ENCODE assay signal across 8 cellular contexts in the genomic region with DNA sequence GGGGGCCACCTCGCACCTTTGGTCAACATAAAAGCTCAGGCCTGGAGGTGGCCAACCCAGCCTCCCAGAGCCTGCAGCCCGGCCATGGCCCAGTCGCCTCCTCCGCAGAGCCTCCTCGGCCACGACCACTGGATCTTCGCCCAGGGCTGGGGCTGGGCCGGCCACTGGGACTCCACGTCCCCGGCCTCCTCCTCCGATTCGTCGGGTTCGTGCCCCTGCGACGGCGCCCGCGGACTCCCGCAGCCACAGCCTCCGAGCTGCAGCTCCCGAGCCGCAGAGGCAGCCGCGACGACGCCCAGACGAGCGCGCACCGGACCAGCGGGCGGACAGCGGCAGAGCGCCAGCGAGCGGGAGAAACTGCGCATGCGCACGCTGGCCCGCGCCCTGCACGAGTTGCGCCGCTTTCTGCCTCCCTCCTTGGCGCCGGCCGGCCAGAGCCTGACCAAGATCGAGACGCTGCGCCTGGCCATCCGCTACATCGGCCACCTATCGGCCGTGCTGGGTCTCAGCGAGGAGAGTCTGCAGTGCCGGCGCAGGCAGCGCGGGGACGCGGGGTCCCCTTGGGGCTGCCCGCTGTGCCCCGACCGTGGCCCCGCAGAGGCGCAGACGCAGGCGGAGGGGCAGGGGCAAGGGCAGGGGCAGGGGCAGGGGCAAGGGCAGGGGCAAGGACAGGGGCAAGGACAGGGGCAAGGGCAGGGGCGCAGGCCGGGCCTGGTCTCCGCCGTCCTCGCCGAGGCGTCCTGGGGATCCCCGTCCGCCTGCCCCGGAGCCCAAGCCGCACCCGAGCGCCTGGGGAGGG. TPM values are rescaled to one million over a fixed set of nuclear protein-coding genes. Genes with fewer than 3 reads are reported as not detected.
A peak's percentile ranks its signal among the peaks of the same experiment; 100 is the strongest.
DNase-seq lines count a peak whose midpoint lies in the region; ATAC-seq and TF ChIP-seq lines count a peak whose summit lies in the region.

MESP2 (plus strand) TSS at position 59 of the 799 bp plus-strand sequence; CDS start at position 85, 26 bp downstream.

- 3 to 75% methylated on average over 8 to 15 of the region's 82 CpGs for WGBS in esophagus squamous epithelium, 2 donors

- H3K4me1 ChIP-seq in esophagus squamous epithelium: peaks cover 32 to 91% (median 32%) of the 10 kb centered on the region in 3 donors
- H3K4me1 ChIP-seq in mucosa of rectum (ENCODE audit: control insufficient read depth in 2 of 2, insufficient read depth in 2 of 2, low read length in 2 of 2): peaks cover 25 to 31% of the 10 kb centered on the region in 2 donors

- peak within 1 kb of the TSS; percentile 47 to 74 (median 62) for H3K27ac ChIP-seq in esophagus squamous epithelium
- H3K27ac ChIP-seq in mucosa of rectum (ENCODE audit: low read depth in 2 of 2, low read length in 2 of 2): peak within 1 kb of the TSS; percentile 19 to 74

- intact Hi-C loops in esophagus squamous epithelium (cut with DNase I): no loop called here

- H3K36me3 ChIP-seq in esophagus squamous epithelium (no peaks in the 10 kb centered on the region), mucosa of rectum (ENCODE audit: control insufficient read depth in 2 of 2, insufficient read depth in 2 of 2, low read length in 2 of 2) (no peaks in the 10 kb centered on the region)

- H3K27me3 ChIP-seq in esophagus squamous epithelium (no peaks in the 10 kb centered on the region), mucosa of rectum (ENCODE audit: control insufficient read depth in 2 of 2, insufficient read depth in 2 of 2, low read length in 2 of 2) (no peaks in the 10 kb centered on the region)

- peak in 5 of 6 experiments; percentile 30 to 40 (median 38) for TF ChIP-seq CTCF in esophagus squamous epithelium (IDR thresholded peaks at IDR 0.05)

- peak; percentile 82 for DNase-seq in DMS53 (lab: John Stamatoyannopoulos, UW)
- peak; percentile 79 for DNase-seq in NCI-H69 (lab: John Stamatoyannopoulos, UW)
- DNase-seq in activated T-cell treated with anti-CD3 and anti-CD28 coated beads for 48 hours (ENCODE audit: low read depth): peak; percentile 60
- no peak for DNase-seq in esophagus squamous epithelium (lab: John Stamatoyannopoulos, UW)
- peak; percentile 14 for DNase-seq in stimulated activated CD8-positive, alpha-beta memory T cell treated with anti-CD3 and anti-CD28 coated beads, Interleukin-7, amount 100 ng/mL, for 24 hours (ENCODE audit: low read depth)

- H3K9me3 ChIP-seq in esophagus squamous epithelium (no peaks in the 10 kb centered on the region), mucosa of rectum (ENCODE audit: control insufficient read depth in 2 of 2, low read length in 2 of 2) (no peaks in the 10 kb centered on the region)

- peak within 1 kb of the TSS; percentile 52 to 77 for H3K9ac ChIP-seq in mucosa of rectum (ENCODE audit: low read depth in 1 of 2, low read length in 2 of 2)

- H3K4me3 ChIP-seq in esophagus squamous epithelium (peak within 1 kb of the TSS; percentile 5 to 65 (median 44)), mucosa of rectum (ENCODE audit: low read length in 2 of 2) (peak within 1 kb of the TSS; percentile 47 to 61)

- ATAC-seq in HG02642 (IDR thresholded peaks at IDR 0.05; ENCODE audit: poor library complexity, unreplicated experiment) (peak; percentile 59), HG02763 (IDR thresholded peaks at IDR 0.05; ENCODE audit: unreplicated experiment) (no peak)

- TF ChIP-seq POLR2A in esophagus squamous epithelium (IDR thresholded peaks at IDR 0.05): no peak

RNA-seq across cellular contexts. Expression of gene MESP2, which starts in this region (rescaled TPM):
- 1 to 10 TPM in 1 of 4 donors, under 1 TPM in 2, not detected in 1; 0.59 to 2.4 (median 0.83) TPM for total RNA-seq in esophagus squamous epithelium
